In the genomic region with DNA sequence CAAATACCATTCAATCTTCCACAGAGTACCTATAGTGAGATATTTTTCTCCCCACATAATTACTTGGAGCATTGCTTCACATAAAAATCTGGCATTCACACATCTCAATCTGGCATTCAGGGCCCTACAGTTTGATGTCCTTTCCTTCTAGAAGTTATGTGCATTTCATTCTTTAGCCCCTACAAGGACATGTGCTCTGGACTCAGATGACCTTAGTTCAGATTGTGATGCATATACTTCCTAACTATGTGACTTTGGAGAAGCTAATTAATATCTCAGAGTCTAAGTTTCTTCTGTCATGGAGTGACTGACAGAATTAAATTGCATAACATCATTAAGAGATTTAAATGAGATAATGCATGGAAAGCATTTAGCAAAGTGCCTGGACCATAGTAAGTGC, we compare ENCODE assay signal across 17 cellular contexts. TPM values are rescaled to one million over a fixed set of nuclear protein-coding genes. Genes with fewer than 3 reads are reported as not detected.
A peak's percentile ranks its signal among the peaks of the same experiment; 100 is the strongest.
DNase-seq lines count a peak whose midpoint lies in the region; TF ChIP-seq lines count a peak whose summit lies in the region.
"Had no signal": no experiment of that assay in that cellular context is flagged by ENCODE, and none has a peak within 500 bp of the region (broad histone marks: within the 10 kb centered on the region; RNA-seq: fewer than 3 reads in every experiment).

No MANE protein-coding gene starts in this region.

- no peak overlapping the region for H3K9ac ChIP-seq in SK-N-SH
- H3K9ac ChIP-seq: BLaER1 had no signal

- peaks cover 23% of the 10 kb centered on the region for H3F3A ChIP-seq in SK-N-SH (replicated peaks; ENCODE audit: insufficient read depth)

- H3K79me2 ChIP-seq in SK-N-SH (ENCODE audit: insufficient read depth) (no peaks in the 10 kb centered on the region), osteoblast (ENCODE audit: insufficient read depth, low read length) (no peaks in the 10 kb centered on the region)

- H2AFZ ChIP-seq in SK-N-SH (ENCODE audit: low read depth): no peak overlapping the region
- H2AFZ ChIP-seq in osteoblast (ENCODE audit: low read length): no peak overlapping the region

- H3K27me3 ChIP-seq in SK-N-SH (ENCODE audit: insufficient read depth) (no peaks in the 10 kb centered on the region), osteoblast (ENCODE audit: insufficient read depth, low read length) (no peaks in the 10 kb centered on the region)
- H3K27me3 ChIP-seq: BLaER1 had no signal

- no peak for TF ChIP-seq EP300 in SK-N-SH (IDR thresholded peaks at IDR 0.05; ENCODE audit: borderline replicate concordance in 1 of 2, low read depth in 1 of 2, low read length in 1 of 2)

- H3K36me3 ChIP-seq in SK-N-SH (replicated peaks in 1 of 2; ENCODE audit: control insufficient read depth in 1 of 2, insufficient read depth in 2 of 2, low read length in 1 of 2): no peaks in the 10 kb centered on the region
- no peaks in the 10 kb centered on the region for H3K36me3 ChIP-seq in osteoblast (ENCODE audit: insufficient read depth, low read length)
- H3K36me3 ChIP-seq: BLaER1, HAP-1 had no signal

- H3K4me1 ChIP-seq in SK-N-SH (ENCODE audit: control insufficient read depth in 1 of 2, insufficient read depth in 2 of 2, low read depth in 1 of 2, low read length in 1 of 2) (no peaks in the 10 kb centered on the region; a peak in 2 of 4 replicates), osteoblast (ENCODE audit: insufficient read depth, low read length) (peaks cover 2% of the 10 kb centered on the region)
- H3K4me1 ChIP-seq: BLaER1, HAP-1 had no signal

- CTCF ChIA-PET in SK-N-SH (lab: Yijun Ruan, JAX): no interaction called here

- H3K9me3 ChIP-seq in SK-N-SH (no peaks in the 10 kb centered on the region), osteoblast (ENCODE audit: low read depth, low read length) (no peaks in the 10 kb centered on the region)
- H3K9me3 ChIP-seq: HAP-1 had no signal

- no peak for TF ChIP-seq CTCF in SK-N-SH (IDR thresholded peaks at IDR 0.05)
- no peak for TF ChIP-seq CTCF in osteoblast (IDR thresholded peaks at IDR 0.05; ENCODE audit: extremely low read depth, low read depth, low read length)

- no peaks in the 10 kb centered on the region for H3K9me2 ChIP-seq in SK-N-SH

- H3K27ac ChIP-seq in SK-N-SH (ENCODE audit: low read depth in 2 of 2, low read length in 1 of 2) (peak overlapping the region; percentile 40 to 44; a peak in 2 of 4 replicates), osteoblast (ENCODE audit: low read depth, low read length) (no peak overlapping the region)
- H3K27ac ChIP-seq: 22Rv1, BLaER1, C4-2B had no signal

- POLR2A ChIA-PET in SK-N-SH (lab: Yijun Ruan, JAX): no interaction called here

- no peak overlapping the region for H3K4me2 ChIP-seq in SK-N-SH
- no peak overlapping the region for H3K4me2 ChIP-seq in osteoblast (ENCODE audit: insufficient read depth, low read length)
- H3K4me2 ChIP-seq: BLaER1 had no signal

- H4K20me1 ChIP-seq in SK-N-SH (ENCODE audit: insufficient read depth) (no peaks in the 10 kb centered on the region), osteoblast (ENCODE audit: insufficient read depth, low read length) (no peaks in the 10 kb centered on the region)
- H4K20me1 ChIP-seq: BLaER1 had no signal

- DNase-seq in EH (ENCODE audit: low read depth) (peak; percentile 78), SK-N-SH (no peak), osteoblast (ENCODE audit: insufficient read length, low spot score, missing footprints) (peak; percentile 74), NCI-H1436 (lab: John Stamatoyannopoulos, UW) (no peak), KG1 (lab: John Stamatoyannopoulos, UW) (no peak), NCI-H2029 (lab: John Stamatoyannopoulos, UW) (no peak)
- DNase-seq: CD4-positive, CD25-positive, alpha-beta regulatory T cell; CD8-positive, alpha-beta memory T cell; DMS 273 treated with DMSO at 0.1 percent for 48 hours; DMS79; GF-D8; GOT3 had no signal

- no peak overlapping the region for H3K4me3 ChIP-seq in SK-N-SH (ENCODE audit: low read depth in 2 of 2, low read length in 1 of 2)
- H3K4me3 ChIP-seq in osteoblast (ENCODE audit: insufficient read depth, low read length): no peak overlapping the region
- H3K4me3 ChIP-seq: BLaER1, HAP-1 had no signal

- no peak for TF ChIP-seq RAD21 in SK-N-SH (IDR thresholded peaks at IDR 0.05; ENCODE audit: low read length)

TF ChIP-seq in SK-N-SH, 30 proteins besides CTCF, POLR2A, EP300 and RAD21:
- no peak for TF ChIP-seq ELF1 (IDR thresholded peaks at IDR 0.05)
- no peak for TF ChIP-seq TCF12 (IDR thresholded peaks at IDR 0.05)
- TF ChIP-seq, protein P1, sequence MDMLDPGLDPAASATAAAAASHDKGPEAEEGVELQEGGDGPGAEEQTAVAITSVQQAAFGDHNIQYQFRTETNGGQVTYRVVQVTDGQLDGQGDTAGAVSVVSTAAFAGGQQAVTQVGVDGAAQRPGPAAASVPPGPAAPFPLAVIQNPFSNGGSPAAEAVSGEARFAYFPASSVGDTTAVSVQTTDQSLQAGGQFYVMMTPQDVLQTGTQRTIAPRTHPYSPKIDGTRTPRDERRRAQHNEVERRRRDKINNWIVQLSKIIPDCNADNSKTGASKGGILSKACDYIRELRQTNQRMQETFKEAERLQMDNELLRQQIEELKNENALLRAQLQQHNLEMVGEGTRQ (IDR thresholded peaks at IDR 0.05; ENCODE audit: borderline replicate concordance, low read depth, low read length): no peak
- TF ChIP-seq GATA2 (CRISPR knock-in tag; IDR thresholded peaks at IDR 0.05): no peak
- no peak for TF ChIP-seq NRF1 (IDR thresholded peaks at IDR 0.05; ENCODE audit: low read depth, low read length)
- no peak for TF ChIP-seq YY1 (IDR thresholded peaks at IDR 0.05; ENCODE audit: low read depth)
- TF ChIP-seq RXRA (IDR thresholded peaks at IDR 0.05; ENCODE audit: borderline replicate concordance, low read depth): no peak
- TF ChIP-seq, protein P2, sequence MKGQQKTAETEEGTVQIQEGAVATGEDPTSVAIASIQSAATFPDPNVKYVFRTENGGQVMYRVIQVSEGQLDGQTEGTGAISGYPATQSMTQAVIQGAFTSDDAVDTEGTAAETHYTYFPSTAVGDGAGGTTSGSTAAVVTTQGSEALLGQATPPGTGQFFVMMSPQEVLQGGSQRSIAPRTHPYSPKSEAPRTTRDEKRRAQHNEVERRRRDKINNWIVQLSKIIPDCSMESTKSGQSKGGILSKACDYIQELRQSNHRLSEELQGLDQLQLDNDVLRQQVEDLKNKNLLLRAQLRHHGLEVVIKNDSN (IDR thresholded peaks at IDR 0.05; ENCODE audit: borderline replicate concordance, low read depth): no peak
- TF ChIP-seq GABPA (IDR thresholded peaks at IDR 0.05; ENCODE audit: low read depth): no peak
- no peak for TF ChIP-seq TEAD4 (IDR thresholded peaks at IDR 0.05; ENCODE audit: borderline replicate concordance, insufficient read depth)
TF ChIP-seq in SK-N-SH: peak in this region for 0.

RNA-seq across cellular contexts. Expression of a gene that starts 25.9 kb away (rescaled TPM):
- 326 and 429 TPM in 2 replicates for polyA plus RNA-seq in SK-N-SH (2012; rRNA removed)
- polyA plus RNA-seq in SK-N-SH (2012; cell fraction: cytosol; rRNA removed): 346 and 361 TPM in 2 replicates
- 89.2 and 204 TPM in 2 replicates for polyA plus RNA-seq in SK-N-SH (2012; cell fraction: nucleus; rRNA removed)
- 826 and 895 TPM in 2 replicates for total RNA-seq in osteoblast
- total RNA-seq: B cell; CD4-positive, CD25-positive, alpha-beta regulatory T cell had no signal

Comparison
In these comparisons a context has a peak if more than half of its experiments do, and no peak if none do; other contexts are left out.
1. DNase-seq: peak in EH (single experiment) and osteoblast (single experiment); none in SK-N-SH (single experiment), NCI-H1436 (single experiment), KG1 (single experiment) and NCI-H2029 (single experiment).